Comparison of ENCODE assay signal across 25 cellular contexts in genomic region chr9:109996936-109997580, GRCh38.
"Had no signal": no experiment of that assay in that cellular context is flagged by ENCODE, and none has a peak within 500 bp of the region (broad histone marks: within the 10 kb centered on the region; RNA-seq: fewer than 3 reads in every experiment).

No MANE protein-coding gene starts in this region.

- H3K27me3 ChIP-seq: cardiac muscle cell, left lung, pancreas, stomach, transverse colon had no signal

- H3K4me1 ChIP-seq: left lung, pancreas, stomach, transverse colon had no signal

- H3K27ac ChIP-seq: neutrophil, pancreas, psoas muscle, transverse colon had no signal

- H3K36me3 ChIP-seq: cardiac muscle cell, left lung, neutrophil, pancreas, stomach, transverse colon had no signal

- H3K27ac Mint-ChIP-seq: activated B cell treated with CpG ODN at 0.5 μM for 24 hours; activated CD4-positive, alpha-beta memory T cell treated with anti-CD3 and anti-CD28 coated beads for 36 hours; activated CD4-positive, alpha-beta T cell treated with anti-CD3 and anti-CD28 coated beads for 36 hours; activated naive CD4-positive, alpha-beta T cell treated with anti-CD3 and anti-CD28 coated beads for 36 hours; activated naive CD8-positive, alpha-beta T cell treated with anti-CD3 and anti-CD28 coated beads, Interleukin-2, amount 10 ng/mL, durations not matched to agents 7 days and 5 days; natural killer cell treated with Interleukin-12 subunit alpha and Interleukin-12 subunit beta and Interleukin-15 and Interleukin-18, amount 100 ng/mL, for 72 hours had no signal

- H3K9me3 ChIP-seq: neutrophil, pancreas, psoas muscle, stomach, transverse colon had no signal

- FAIRE-seq: pancreas, urothelium cell line had no signal

- ATAC-seq: activated CD4-positive, alpha-beta T cell treated with anti-CD3 and anti-CD28 coated beads for 36 hours; left lung; natural killer cell treated with Interleukin-12 subunit alpha and Interleukin-12 subunit beta and Interleukin-15 and Interleukin-18, amount 100 ng/mL, for 72 hours; pancreas; stimulated activated memory B cell treated with anti-CD40 and anti-IgM and Interleukin-4, amounts not matched to agents 10 μg/mL and 1 μg/mL and 100 μg/mL, for 72 hours had no signal

- DNase-seq: activated B cell treated with CpG ODN at 0.5 μM for 24 hours; activated CD4-positive, alpha-beta memory T cell treated with anti-CD3 and anti-CD28 coated beads for 36 hours; activated CD4-positive, alpha-beta T cell treated with anti-CD3 and anti-CD28 coated beads for 36 hours; activated naive CD4-positive, alpha-beta T cell treated with anti-CD3 and anti-CD28 coated beads for 36 hours; activated naive CD8-positive, alpha-beta T cell treated with anti-CD3 and anti-CD28 coated beads, Interleukin-2, amount 10 ng/mL, durations not matched to agents 7 days and 5 days; activated T-cell treated with anti-CD3 and anti-CD28 coated beads, Interleukin-2, amount 50 U/mL, for 48 hours; amniotic stem cell; cortex of kidney; foreskin melanocyte; hippocampal formation; kidney glomerular epithelial cell; left lung; pancreas; psoas muscle; stimulated activated CD4-positive, alpha-beta T cell treated with anti-CD3 and anti-CD28 coated beads, Interleukin-2, amount 100 ng/mL, for 24 hours; stomach; T-helper 9 cell; transverse colon had no signal

- H3K4me3 ChIP-seq: cardiac muscle cell, left lung, pancreas, psoas muscle, skin epidermis, stomach, transverse colon had no signal

- H3K36me3 Mint-ChIP-seq: activated CD4-positive, alpha-beta memory T cell treated with anti-CD3 and anti-CD28 coated beads for 36 hours; activated naive CD8-positive, alpha-beta T cell treated with anti-CD3 and anti-CD28 coated beads, Interleukin-2, amount 10 ng/mL, durations not matched to agents 7 days and 5 days; natural killer cell treated with Interleukin-12 subunit alpha and Interleukin-12 subunit beta and Interleukin-15 and Interleukin-18, amount 100 ng/mL, for 72 hours had no signal

- H3K4me3 Mint-ChIP-seq: activated B cell treated with CpG ODN at 0.5 μM for 24 hours; activated CD4-positive, alpha-beta memory T cell treated with anti-CD3 and anti-CD28 coated beads for 36 hours; activated CD4-positive, alpha-beta T cell treated with anti-CD3 and anti-CD28 coated beads for 36 hours; activated naive CD4-positive, alpha-beta T cell treated with anti-CD3 and anti-CD28 coated beads for 36 hours; activated naive CD8-positive, alpha-beta T cell treated with anti-CD3 and anti-CD28 coated beads, Interleukin-2, amount 10 ng/mL, durations not matched to agents 7 days and 5 days; memory B cell; natural killer cell treated with Interleukin-12 subunit alpha and Interleukin-12 subunit beta and Interleukin-15 and Interleukin-18, amount 100 ng/mL, for 72 hours; stimulated activated memory B cell treated with anti-CD40 and anti-IgM and Interleukin-4, amounts not matched to agents 10 μg/mL and 1 μg/mL and 100 μg/mL, for 72 hours had no signal

- H3K4me1 Mint-ChIP-seq: activated CD4-positive, alpha-beta T cell treated with anti-CD3 and anti-CD28 coated beads for 36 hours; activated naive CD8-positive, alpha-beta T cell treated with anti-CD3 and anti-CD28 coated beads, Interleukin-2, amount 10 ng/mL, durations not matched to agents 7 days and 5 days had no signal

- H3K9me3 Mint-ChIP-seq: natural killer cell treated with Interleukin-12 subunit alpha and Interleukin-12 subunit beta and Interleukin-15 and Interleukin-18, amount 100 ng/mL, for 72 hours had no signal

- H3K27me3 Mint-ChIP-seq: activated B cell treated with CpG ODN at 0.5 μM for 24 hours; activated CD4-positive, alpha-beta memory T cell treated with anti-CD3 and anti-CD28 coated beads for 36 hours; activated CD4-positive, alpha-beta T cell treated with anti-CD3 and anti-CD28 coated beads for 36 hours; memory B cell; stimulated activated memory B cell treated with anti-CD40 and anti-IgM and Interleukin-4, amounts not matched to agents 10 μg/mL and 1 μg/mL and 100 μg/mL, for 72 hours had no signal
